Comparison of ENCODE assay signal across 17 cellular contexts in the genomic region with DNA sequence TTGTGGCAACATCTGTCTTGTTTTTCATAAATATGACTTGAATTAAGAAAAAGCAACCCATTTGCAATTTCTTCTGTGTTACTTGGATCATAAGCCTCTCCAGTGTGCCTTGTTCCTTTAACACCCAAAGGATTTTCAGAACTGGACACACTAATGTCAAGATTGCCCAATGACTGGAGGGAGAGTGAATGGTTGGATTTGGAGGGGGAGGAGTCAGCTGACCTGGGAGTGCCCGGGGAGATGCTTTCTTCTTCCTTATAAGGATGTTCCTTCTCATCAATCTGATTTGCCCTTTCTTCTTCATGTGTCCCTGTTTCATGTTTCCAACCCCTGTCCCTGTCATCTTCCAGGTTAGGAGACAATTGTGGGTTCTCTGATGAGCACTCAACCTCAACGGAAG. TPM values are rescaled to one million over a fixed set of nuclear protein-coding genes. Genes with fewer than 3 reads are reported as not detected.
DNase-seq lines count a peak whose midpoint lies in the region; ATAC-seq lines count a peak whose summit lies in the region.
"Had no signal": no experiment of that assay in that cellular context is flagged by ENCODE, and none has a peak within 500 bp of the region (broad histone marks: within the 10 kb centered on the region; RNA-seq: fewer than 3 reads in every experiment).

No MANE protein-coding gene starts in this region.

- no peak for ATAC-seq in naive thymus-derived CD8-positive, alpha-beta T cell

- POLR2A ChIA-PET in naive thymus-derived CD8-positive, alpha-beta T cell (lab: Charles Lee) = no interaction called here

- no peaks in the 10 kb centered on the region for H3K36me3 Mint-ChIP-seq in naive thymus-derived CD8-positive, alpha-beta T cell
- H3K36me3 Mint-ChIP-seq: activated naive CD4-positive, alpha-beta T cell treated with anti-CD3 and anti-CD28 coated beads, Interleukin-2, amount 50 U/mL, for 24 hours had no signal

- H3K9me3 Mint-ChIP-seq in naive thymus-derived CD8-positive, alpha-beta T cell = no peaks in the 10 kb centered on the region
- H3K9me3 Mint-ChIP-seq: activated naive CD4-positive, alpha-beta T cell treated with anti-CD3 and anti-CD28 coated beads, Interleukin-2, amount 50 U/mL, for 24 hours; WTC11 had no signal

- peak; percentile 77 for DNase-seq in A172 (ENCODE audit: low spot score)
- peak; percentile 79 for DNase-seq in H4 (ENCODE audit: low spot score)
- peak; percentile 57 for DNase-seq in amniotic epithelial cell (ENCODE audit: low read depth)
- DNase-seq in kidney tubule cell (ENCODE audit: low spot score) = peak; percentile 78
- DNase-seq in NCI-H2171 (lab: John Stamatoyannopoulos, UW) = no peak
- DNase-seq in NCI-H526 (lab: John Stamatoyannopoulos, UW) = no peak
- DNase-seq in amniotic stem cell (lab: John Stamatoyannopoulos, UW) = no peak
- no peak for DNase-seq in naive thymus-derived CD8-positive, alpha-beta T cell
- DNase-seq: AML-193; DMS79 treated with DMSO at 0.1 percent for 48 hours; mammary epithelial cell; NCI-H1105; NCI-H345; nucleus accumbens; stimulated activated CD4-positive, alpha-beta T cell treated with anti-CD3 and anti-CD28 coated beads, Interleukin-12 subunit alpha, Interleukin-12 subunit beta, amount 100 ng/mL, for 4 hours had no signal

- H3K4me1 Mint-ChIP-seq in naive thymus-derived CD8-positive, alpha-beta T cell = peaks cover 21 to 26% (median 21%) of the 10 kb centered on the region in 4 donors

- peaks cover 0 to 4% (median 0%) of the 10 kb centered on the region in 5 donors for H3K27me3 Mint-ChIP-seq in naive thymus-derived CD8-positive, alpha-beta T cell
- H3K27me3 Mint-ChIP-seq: activated naive CD4-positive, alpha-beta T cell treated with anti-CD3 and anti-CD28 coated beads, Interleukin-2, amount 50 U/mL, for 24 hours had no signal

- H3K4me3 Mint-ChIP-seq in naive thymus-derived CD8-positive, alpha-beta T cell = no peak overlapping the region
- H3K4me3 Mint-ChIP-seq: activated naive CD4-positive, alpha-beta T cell treated with anti-CD3 and anti-CD28 coated beads, Interleukin-2, amount 50 U/mL, for 24 hours; WTC11 had no signal

- H3K27ac Mint-ChIP-seq in naive thymus-derived CD8-positive, alpha-beta T cell = peak overlapping the region in 1 of 10 donors; percentile 87
- H3K27ac Mint-ChIP-seq: WTC11 had no signal

RNA-seq across cellular contexts. Expression of a gene that starts 48.8 kb away (rescaled TPM):
- 75.7 and 87.6 TPM in 2 replicates for total RNA-seq in A172 (2014; rRNA removed; shearing (Covaris generic))
- total RNA-seq in H4 (2014; rRNA removed; shearing (Covaris generic)) = 19.0 and 25.3 TPM in 2 replicates
- total RNA-seq in naive thymus-derived CD8-positive, alpha-beta T cell = under 1 TPM in 1 of 2 experiments, not detected in 1; 0.05 TPM
- not detected for polyA plus RNA-seq in naive thymus-derived CD8-positive, alpha-beta T cell
- polyA plus RNA-seq: mammary epithelial cell had no signal

Comparison
In these comparisons a context has a peak if more than half of its experiments do, and no peak if none do; other contexts are left out.
1. DNase-seq: peak in A172 (single experiment), H4 (single experiment), amniotic epithelial cell (single experiment) and kidney tubule cell (single experiment); none in NCI-H2171 (single experiment), NCI-H526 (0 of 2), amniotic stem cell (single experiment) and naive thymus-derived CD8-positive, alpha-beta T cell (0 of 10).
2. RNA of a gene that starts 48.8 kb away (total RNA-seq): 75.7 to 87.6 TPM in A172 and 19.0 to 25.3 TPM in H4; 0.05 TPM in naive thymus-derived CD8-positive, alpha-beta T cell; every median in the first group is over 10 times any median in the second.